ENCODE assay signal across 19 cellular contexts in the genomic region with DNA sequence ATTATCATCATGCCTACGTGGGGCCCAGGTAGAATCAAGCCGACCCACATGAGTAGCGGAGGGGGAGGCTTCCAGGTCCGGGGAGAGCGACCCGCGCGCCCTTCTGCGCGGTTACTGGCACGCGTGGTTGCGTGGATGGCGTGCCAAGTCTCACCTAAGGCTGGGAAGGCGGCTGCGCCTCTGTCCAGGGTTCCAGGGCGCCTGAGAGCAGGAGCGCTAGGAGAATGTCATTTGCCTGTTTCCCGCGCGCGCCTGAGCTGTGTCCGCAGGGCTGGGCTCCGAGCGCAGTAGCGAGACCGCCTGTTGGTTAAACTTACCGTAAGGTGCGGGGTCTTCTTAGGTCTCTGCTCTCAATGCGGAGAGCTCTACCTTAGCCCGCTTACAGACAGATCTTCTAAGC.
"Had no signal": no experiment of that assay in that cellular context is flagged by ENCODE, and none has a peak within 500 bp of the region (broad histone marks: within the 10 kb centered on the region; RNA-seq: fewer than 3 reads in every experiment).

No MANE protein-coding gene starts in this region.

- H3K36me3 Mint-ChIP-seq: activated naive CD8-positive, alpha-beta T cell treated with anti-CD3 and anti-CD28 coated beads for 36 hours had no signal

- H3K4me3 ChIP-seq: ascending aorta, gastrocnemius medialis, heart right ventricle, lung, prostate gland, suprapubic skin, upper lobe of left lung had no signal

- H3K27me3 ChIP-seq: ascending aorta had no signal

- H3K27ac Mint-ChIP-seq: activated naive CD8-positive, alpha-beta T cell treated with anti-CD3 and anti-CD28 coated beads for 36 hours; immature natural killer cell; naive B cell had no signal

- H3K4me1 ChIP-seq: ascending aorta, gastrocnemius medialis, heart right ventricle, prostate gland, suprapubic skin, upper lobe of left lung had no signal

- H3K4me1 Mint-ChIP-seq: activated naive CD8-positive, alpha-beta T cell treated with anti-CD3 and anti-CD28 coated beads for 36 hours; immature natural killer cell; naive B cell had no signal

- H3K4me3 Mint-ChIP-seq: activated naive CD8-positive, alpha-beta T cell treated with anti-CD3 and anti-CD28 coated beads for 36 hours; activated T-cell treated with anti-CD3 and anti-CD28 coated beads, Interleukin-2, amount 50 U/mL, for 4 hours; immature natural killer cell; naive B cell had no signal

- H3K27ac ChIP-seq: ascending aorta, gastrocnemius medialis, heart right ventricle, prostate gland, suprapubic skin, upper lobe of left lung had no signal

- H3K9me3 ChIP-seq: ascending aorta, gastrocnemius medialis, heart right ventricle, prostate gland, suprapubic skin, upper lobe of left lung had no signal

- DNase-seq: activated CD4-positive, alpha-beta T cell treated with anti-CD3 and anti-CD28 coated beads, Interleukin-2, amount 50 U/mL, for 4 hours; activated effector memory CD4-positive, alpha-beta T cell treated with anti-CD3 and anti-CD28 coated beads, Interleukin-2, amount 50 U/mL, for 16 hours; activated naive CD8-positive, alpha-beta T cell treated with anti-CD3 and anti-CD28 coated beads for 36 hours; activated T-cell treated with anti-CD3 and anti-CD28 coated beads, Interleukin-2, amount 50 U/mL, for 4 hours; effector CD4-positive, alpha-beta T cell; gastrocnemius medialis; heart right ventricle; immature natural killer cell; left cardiac atrium; naive B cell; nucleus accumbens; stimulated activated CD4-positive, alpha-beta T cell treated with anti-CD3 and anti-CD28 coated beads, Interleukin-12 subunit alpha, Interleukin-12 subunit beta, amount 100 ng/mL, for 4 hours; stimulated activated naive CD4-positive, alpha-beta T cell treated with Interleukin-2 at 50 U/mL for 16 hours had no signal

- ATAC-seq: activated CD4-positive, CD25-positive, alpha-beta regulatory T cell treated with anti-CD3 and anti-CD28 coated beads, Interleukin-2, amount 50 U/mL, for 24 hours; activated T-cell treated with anti-CD3 and anti-CD28 coated beads, Interleukin-2, amount 50 U/mL, for 4 hours; gastrocnemius medialis; heart right ventricle; left cardiac atrium had no signal

- H3K36me3 ChIP-seq: ascending aorta, gastrocnemius medialis, heart right ventricle, prostate gland, suprapubic skin, upper lobe of left lung had no signal

- H3K9me3 Mint-ChIP-seq: activated naive CD8-positive, alpha-beta T cell treated with anti-CD3 and anti-CD28 coated beads for 36 hours had no signal
